In the genomic region with DNA sequence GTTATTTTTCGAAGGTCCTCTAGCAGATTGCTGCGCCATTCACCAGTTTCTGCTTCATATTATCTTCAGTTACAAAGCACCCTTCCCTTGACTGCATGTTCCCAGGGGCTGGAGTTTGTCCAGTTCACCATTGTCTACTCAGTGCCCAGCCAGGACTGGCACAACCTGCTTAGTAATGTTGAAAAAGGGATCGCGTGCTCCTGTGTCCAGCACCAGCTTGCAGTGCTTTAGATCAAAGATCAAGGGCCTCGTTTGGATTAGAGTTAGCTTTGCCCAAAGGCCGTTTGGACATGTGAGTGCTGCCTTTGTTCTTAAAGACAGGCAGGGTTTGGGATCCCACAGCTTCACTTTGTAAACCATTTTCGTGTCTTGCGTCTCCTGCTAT, we compare ENCODE assay signal across 1 cellular context.
TF ChIP-seq lines count a peak whose summit lies in the region.

No MANE protein-coding gene starts in this region.

TF ChIP-seq in HepG2, 621 proteins besides CTCF, POLR2A, EP300 and RAD21 (continued from another document):
- TF ChIP-seq, protein P1, sequence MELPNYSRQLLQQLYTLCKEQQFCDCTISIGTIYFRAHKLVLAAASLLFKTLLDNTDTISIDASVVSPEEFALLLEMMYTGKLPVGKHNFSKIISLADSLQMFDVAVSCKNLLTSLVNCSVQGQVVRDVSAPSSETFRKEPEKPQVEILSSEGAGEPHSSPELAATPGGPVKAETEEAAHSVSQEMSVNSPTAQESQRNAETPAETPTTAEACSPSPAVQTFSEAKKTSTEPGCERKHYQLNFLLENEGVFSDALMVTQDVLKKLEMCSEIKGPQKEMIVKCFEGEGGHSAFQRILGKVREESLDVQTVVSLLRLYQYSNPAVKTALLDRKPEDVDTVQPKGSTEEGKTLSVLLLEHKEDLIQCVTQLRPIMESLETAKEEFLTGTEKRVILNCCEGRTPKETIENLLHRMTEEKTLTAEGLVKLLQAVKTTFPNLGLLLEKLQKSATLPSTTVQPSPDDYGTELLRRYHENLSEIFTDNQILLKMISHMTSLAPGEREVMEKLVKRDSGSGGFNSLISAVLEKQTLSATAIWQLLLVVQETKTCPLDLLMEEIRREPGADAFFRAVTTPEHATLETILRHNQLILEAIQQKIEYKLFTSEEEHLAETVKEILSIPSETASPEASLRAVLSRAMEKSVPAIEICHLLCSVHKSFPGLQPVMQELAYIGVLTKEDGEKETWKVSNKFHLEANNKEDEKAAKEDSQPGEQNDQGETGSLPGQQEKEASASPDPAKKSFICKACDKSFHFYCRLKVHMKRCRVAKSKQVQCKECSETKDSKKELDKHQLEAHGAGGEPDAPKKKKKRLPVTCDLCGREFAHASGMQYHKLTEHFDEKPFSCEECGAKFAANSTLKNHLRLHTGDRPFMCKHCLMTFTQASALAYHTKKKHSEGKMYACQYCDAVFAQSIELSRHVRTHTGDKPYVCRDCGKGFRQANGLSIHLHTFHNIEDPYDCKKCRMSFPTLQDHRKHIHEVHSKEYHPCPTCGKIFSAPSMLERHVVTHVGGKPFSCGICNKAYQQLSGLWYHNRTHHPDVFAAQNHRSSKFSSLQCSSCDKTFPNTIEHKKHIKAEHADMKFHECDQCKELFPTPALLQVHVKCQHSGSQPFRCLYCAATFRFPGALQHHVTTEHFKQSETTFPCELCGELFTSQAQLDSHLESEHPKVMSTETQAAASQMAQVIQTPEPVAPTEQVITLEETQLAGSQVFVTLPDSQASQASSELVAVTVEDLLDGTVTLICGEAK (IDR thresholded peaks at IDR 0.05), result no peak
- TF ChIP-seq, protein P1 (CRISPR knock-in tag; IDR thresholded peaks at IDR 0.05), result 0 out of 2 replicates have a peak, but pooled peaks have one; percentile 9
- no peak for TF ChIP-seq ZNF737 (CRISPR knock-in tag; IDR thresholded peaks at IDR 0.05; ENCODE audit: borderline replicate concordance)
- TF ChIP-seq ZNF468 (CRISPR knock-in tag; IDR thresholded peaks at IDR 0.05), result no peak
- TF ChIP-seq ZMYM3 (CRISPR knock-in tag; IDR thresholded peaks at IDR 0.05), result no peak
- TF ChIP-seq, protein P2, sequence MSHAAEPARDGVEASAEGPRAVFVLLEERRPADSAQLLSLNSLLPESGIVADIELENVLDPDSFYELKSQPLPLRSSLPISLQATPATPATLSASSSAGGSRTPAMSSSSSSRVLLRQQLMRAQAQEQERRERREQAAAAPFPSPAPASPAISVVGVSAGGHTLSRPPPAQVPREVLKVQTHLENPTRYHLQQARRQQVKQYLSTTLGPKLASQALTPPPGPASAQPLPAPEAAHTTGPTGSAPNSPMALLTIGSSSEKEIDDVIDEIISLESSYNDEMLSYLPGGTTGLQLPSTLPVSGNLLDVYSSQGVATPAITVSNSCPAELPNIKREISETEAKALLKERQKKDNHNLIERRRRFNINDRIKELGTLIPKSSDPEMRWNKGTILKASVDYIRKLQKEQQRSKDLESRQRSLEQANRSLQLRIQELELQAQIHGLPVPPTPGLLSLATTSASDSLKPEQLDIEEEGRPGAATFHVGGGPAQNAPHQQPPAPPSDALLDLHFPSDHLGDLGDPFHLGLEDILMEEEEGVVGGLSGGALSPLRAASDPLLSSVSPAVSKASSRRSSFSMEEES (CRISPR knock-in tag; IDR thresholded peaks at IDR 0.05), result 0 out of 2 replicates have a peak, but pooled peaks have one; percentile 36
- TF ChIP-seq ARID2 (CRISPR knock-in tag; IDR thresholded peaks at IDR 0.05; ENCODE audit: borderline replicate concordance), result no peak
- peak; percentile 65; the same call in 1 of the 2 replicates for TF ChIP-seq ZNF337 (CRISPR knock-in tag; IDR thresholded peaks at IDR 0.05; ENCODE audit: borderline replicate concordance, low read depth)
- no peak for TF ChIP-seq PHF8 (CRISPR knock-in tag; IDR thresholded peaks at IDR 0.05)
- TF ChIP-seq NR2F2 (IDR thresholded peaks at IDR 0.05; ENCODE audit: borderline replicate concordance, low read depth), result no peak
- TF ChIP-seq, protein P3, sequence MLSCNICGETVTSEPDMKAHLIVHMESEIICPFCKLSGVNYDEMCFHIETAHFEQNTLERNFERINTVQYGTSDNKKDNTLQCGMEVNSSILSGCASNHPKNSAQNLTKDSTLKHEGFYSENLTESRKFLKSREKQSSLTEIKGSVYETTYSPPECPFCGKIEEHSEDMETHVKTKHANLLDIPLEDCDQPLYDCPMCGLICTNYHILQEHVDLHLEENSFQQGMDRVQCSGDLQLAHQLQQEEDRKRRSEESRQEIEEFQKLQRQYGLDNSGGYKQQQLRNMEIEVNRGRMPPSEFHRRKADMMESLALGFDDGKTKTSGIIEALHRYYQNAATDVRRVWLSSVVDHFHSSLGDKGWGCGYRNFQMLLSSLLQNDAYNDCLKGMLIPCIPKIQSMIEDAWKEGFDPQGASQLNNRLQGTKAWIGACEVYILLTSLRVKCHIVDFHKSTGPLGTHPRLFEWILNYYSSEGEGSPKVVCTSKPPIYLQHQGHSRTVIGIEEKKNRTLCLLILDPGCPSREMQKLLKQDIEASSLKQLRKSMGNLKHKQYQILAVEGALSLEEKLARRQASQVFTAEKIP (CRISPR knock-in tag; IDR thresholded peaks at IDR 0.05; ENCODE audit: borderline replicate concordance), result no peak
- no peak for TF ChIP-seq ZNF781 (CRISPR knock-in tag; IDR thresholded peaks at IDR 0.05; ENCODE audit: borderline replicate concordance, not compliant biosample characterization)
- no peak for TF ChIP-seq ZMYM4 (CRISPR knock-in tag; IDR thresholded peaks at IDR 0.05)
- no peak for TF ChIP-seq ZNF672 (CRISPR knock-in tag; IDR thresholded peaks at IDR 0.05)
- TF ChIP-seq, protein P4, sequence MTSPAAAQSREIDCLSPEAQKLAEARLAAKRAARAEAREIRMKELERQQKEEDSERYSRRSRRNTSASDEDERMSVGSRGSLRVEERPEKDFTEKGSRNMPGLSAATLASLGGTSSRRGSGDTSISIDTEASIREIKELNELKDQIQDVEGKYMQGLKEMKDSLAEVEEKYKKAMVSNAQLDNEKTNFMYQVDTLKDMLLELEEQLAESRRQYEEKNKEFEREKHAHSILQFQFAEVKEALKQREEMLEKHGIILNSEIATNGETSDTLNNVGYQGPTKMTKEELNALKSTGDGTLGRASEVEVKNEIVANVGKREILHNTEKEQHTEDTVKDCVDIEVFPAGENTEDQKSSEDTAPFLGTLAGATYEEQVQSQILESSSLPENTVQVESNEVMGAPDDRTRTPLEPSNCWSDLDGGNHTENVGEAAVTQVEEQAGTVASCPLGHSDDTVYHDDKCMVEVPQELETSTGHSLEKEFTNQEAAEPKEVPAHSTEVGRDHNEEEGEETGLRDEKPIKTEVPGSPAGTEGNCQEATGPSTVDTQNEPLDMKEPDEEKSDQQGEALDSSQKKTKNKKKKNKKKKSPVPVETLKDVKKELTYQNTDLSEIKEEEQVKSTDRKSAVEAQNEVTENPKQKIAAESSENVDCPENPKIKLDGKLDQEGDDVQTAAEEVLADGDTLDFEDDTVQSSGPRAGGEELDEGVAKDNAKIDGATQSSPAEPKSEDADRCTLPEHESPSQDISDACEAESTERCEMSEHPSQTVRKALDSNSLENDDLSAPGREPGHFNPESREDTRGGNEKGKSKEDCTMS (CRISPR knock-in tag; conservative IDR thresholded peaks at IDR 0.05), result no peak
- TF ChIP-seq, protein P5, sequence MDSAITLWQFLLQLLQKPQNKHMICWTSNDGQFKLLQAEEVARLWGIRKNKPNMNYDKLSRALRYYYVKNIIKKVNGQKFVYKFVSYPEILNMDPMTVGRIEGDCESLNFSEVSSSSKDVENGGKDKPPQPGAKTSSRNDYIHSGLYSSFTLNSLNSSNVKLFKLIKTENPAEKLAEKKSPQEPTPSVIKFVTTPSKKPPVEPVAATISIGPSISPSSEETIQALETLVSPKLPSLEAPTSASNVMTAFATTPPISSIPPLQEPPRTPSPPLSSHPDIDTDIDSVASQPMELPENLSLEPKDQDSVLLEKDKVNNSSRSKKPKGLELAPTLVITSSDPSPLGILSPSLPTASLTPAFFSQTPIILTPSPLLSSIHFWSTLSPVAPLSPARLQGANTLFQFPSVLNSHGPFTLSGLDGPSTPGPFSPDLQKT (CRISPR knock-in tag; IDR thresholded peaks at IDR 0.05; ENCODE audit: borderline replicate concordance), result no peak
- 0 out of 2 replicates have a peak, but pooled peaks have one; percentile 30 for TF ChIP-seq ZNF33B (CRISPR knock-in tag; IDR thresholded peaks at IDR 0.05)
- no peak for TF ChIP-seq TBX3 (IDR thresholded peaks at IDR 0.05; ENCODE audit: borderline replicate concordance)
- no peak for TF ChIP-seq SIN3B (IDR thresholded peaks at IDR 0.05; ENCODE audit: low read length)
- TF ChIP-seq, protein P6, sequence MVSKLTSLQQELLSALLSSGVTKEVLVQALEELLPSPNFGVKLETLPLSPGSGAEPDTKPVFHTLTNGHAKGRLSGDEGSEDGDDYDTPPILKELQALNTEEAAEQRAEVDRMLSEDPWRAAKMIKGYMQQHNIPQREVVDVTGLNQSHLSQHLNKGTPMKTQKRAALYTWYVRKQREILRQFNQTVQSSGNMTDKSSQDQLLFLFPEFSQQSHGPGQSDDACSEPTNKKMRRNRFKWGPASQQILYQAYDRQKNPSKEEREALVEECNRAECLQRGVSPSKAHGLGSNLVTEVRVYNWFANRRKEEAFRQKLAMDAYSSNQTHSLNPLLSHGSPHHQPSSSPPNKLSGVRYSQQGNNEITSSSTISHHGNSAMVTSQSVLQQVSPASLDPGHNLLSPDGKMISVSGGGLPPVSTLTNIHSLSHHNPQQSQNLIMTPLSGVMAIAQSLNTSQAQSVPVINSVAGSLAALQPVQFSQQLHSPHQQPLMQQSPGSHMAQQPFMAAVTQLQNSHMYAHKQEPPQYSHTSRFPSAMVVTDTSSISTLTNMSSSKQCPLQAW (CRISPR knock-in tag; IDR thresholded peaks at IDR 0.05), result no peak
- no peak for TF ChIP-seq SUZ12 (IDR thresholded peaks at IDR 0.05; ENCODE audit: low read depth, low read length)
- TF ChIP-seq SNAI1 (CRISPR knock-in tag; IDR thresholded peaks at IDR 0.05; ENCODE audit: borderline replicate concordance), result no peak
- TF ChIP-seq ZNF713 (CRISPR knock-in tag; IDR thresholded peaks at IDR 0.05), result no peak
- TF ChIP-seq, protein P7, sequence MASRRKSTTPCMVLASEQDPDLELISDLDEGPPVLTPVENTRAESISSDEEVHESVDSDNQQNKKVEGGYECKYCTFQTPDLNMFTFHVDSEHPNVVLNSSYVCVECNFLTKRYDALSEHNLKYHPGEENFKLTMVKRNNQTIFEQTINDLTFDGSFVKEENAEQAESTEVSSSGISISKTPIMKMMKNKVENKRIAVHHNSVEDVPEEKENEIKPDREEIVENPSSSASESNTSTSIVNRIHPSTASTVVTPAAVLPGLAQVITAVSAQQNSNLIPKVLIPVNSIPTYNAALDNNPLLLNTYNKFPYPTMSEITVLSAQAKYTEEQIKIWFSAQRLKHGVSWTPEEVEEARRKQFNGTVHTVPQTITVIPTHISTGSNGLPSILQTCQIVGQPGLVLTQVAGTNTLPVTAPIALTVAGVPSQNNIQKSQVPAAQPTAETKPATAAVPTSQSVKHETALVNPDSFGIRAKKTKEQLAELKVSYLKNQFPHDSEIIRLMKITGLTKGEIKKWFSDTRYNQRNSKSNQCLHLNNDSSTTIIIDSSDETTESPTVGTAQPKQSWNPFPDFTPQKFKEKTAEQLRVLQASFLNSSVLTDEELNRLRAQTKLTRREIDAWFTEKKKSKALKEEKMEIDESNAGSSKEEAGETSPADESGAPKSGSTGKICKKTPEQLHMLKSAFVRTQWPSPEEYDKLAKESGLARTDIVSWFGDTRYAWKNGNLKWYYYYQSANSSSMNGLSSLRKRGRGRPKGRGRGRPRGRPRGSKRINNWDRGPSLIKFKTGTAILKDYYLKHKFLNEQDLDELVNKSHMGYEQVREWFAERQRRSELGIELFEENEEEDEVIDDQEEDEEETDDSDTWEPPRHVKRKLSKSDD (CRISPR knock-in tag; IDR thresholded peaks at IDR 0.05; ENCODE audit: low read depth), result no peak
TF ChIP-seq in HepG2: peak in this region for 42.
